ENCODE assay signal across 8 cellular contexts in genomic region chr3:11718582-11719405, GRCh38.
DNase-seq lines count a peak whose midpoint lies in the region; ATAC-seq and TF ChIP-seq lines count a peak whose summit lies in the region.

No MANE protein-coding gene starts in this region.

- peaks cover 2% of the 10 kb centered on the region for H3K4me1 ChIP-seq in NT2/D1 (ENCODE audit: insufficient read depth, insufficient read length)
- peaks cover 12% of the 10 kb centered on the region for H3K4me1 ChIP-seq in neuron (ENCODE audit: insufficient read depth, low read length)
- H3K4me1 ChIP-seq in upper lobe of right lung: no peaks in the 10 kb centered on the region

- no peak for TF ChIP-seq CTCF in foreskin fibroblast (IDR thresholded peaks at IDR 0.05; ENCODE audit: low read depth, low read length)
- TF ChIP-seq CTCF in upper lobe of right lung (IDR thresholded peaks at IDR 0.05): no peak

- intact Hi-C loops in upper lobe of right lung (cut with DNase I): no loop called here

- H3K9me3 ChIP-seq in NT2/D1 (ENCODE audit: insufficient read depth, low read length) (no peaks in the 10 kb centered on the region), neuron (ENCODE audit: low read length) (no peaks in the 10 kb centered on the region), upper lobe of right lung (no peaks in the 10 kb centered on the region)

- peak overlapping the region; percentile 94 for H2AFZ ChIP-seq in neuron (ENCODE audit: low read depth, low read length)

- peak; percentile 32 for ATAC-seq in GM18502 (IDR thresholded peaks at IDR 0.05; ENCODE audit: poor library complexity, unreplicated experiment)
- peak; percentile 23 for ATAC-seq in HG02943 (IDR thresholded peaks at IDR 0.05; ENCODE audit: low read depth, unreplicated experiment)
- ATAC-seq in upper lobe of right lung: no peak

- H3K27me3 ChIP-seq in NT2/D1 (ENCODE audit: insufficient read depth, insufficient read length) (peaks cover 38% of the 10 kb centered on the region), neuron (ENCODE audit: insufficient read depth, low read length) (peaks cover 19% of the 10 kb centered on the region), upper lobe of right lung (no peaks in the 10 kb centered on the region)

- H3K27ac ChIP-seq in upper lobe of right lung: peak overlapping the region; percentile 93

- H3K4me3 ChIP-seq in NT2/D1 (ENCODE audit: insufficient read length, low read depth) (peak overlapping the region; percentile 74), foreskin fibroblast (ENCODE audit: low read depth in 1 of 2, low read length in 2 of 2) (peak overlapping the region; percentile 75 to 92), neuron (ENCODE audit: low read length) (peak overlapping the region; percentile 81), upper lobe of right lung (peak overlapping the region; percentile 91)

- DNase-seq in A172 (ENCODE audit: low spot score) (peak; percentile 45), NT2/D1 (ENCODE audit: low read depth, low spot score) (no peak), foreskin fibroblast (peak; percentile 53 to 80), upper lobe of right lung (peak; percentile 71)
- peak; percentile 36 for DNase-seq in activated T-helper 9 cell treated with anti-CD3 and anti-CD28 coated beads, Interleukin-2, amount 50 U/mL, for 16 hours (ENCODE audit: low read depth)

- no peaks in the 10 kb centered on the region for H3K36me3 ChIP-seq in NT2/D1 (ENCODE audit: insufficient read depth, insufficient read length, low read length)
- no peaks in the 10 kb centered on the region for H3K36me3 ChIP-seq in neuron (ENCODE audit: insufficient read depth, low read length)
- H3K36me3 ChIP-seq in upper lobe of right lung: no peaks in the 10 kb centered on the region

- H3K9ac ChIP-seq in NT2/D1 (ENCODE audit: insufficient read length, low read depth): peak overlapping the region; percentile 86
